In genomic region chr16:51896013-51896412, GRCh38 we compare ENCODE assay signal across 2 cellular contexts.
TF ChIP-seq lines count a peak whose summit lies in the region.

No MANE protein-coding gene starts in this region.

TF ChIP-seq in IMR-90, 13 proteins besides CTCF, POLR2A, EP300 and RAD21:
- no peak for TF ChIP-seq MAZ (IDR thresholded peaks at IDR 0.05; ENCODE audit: borderline replicate concordance, low read depth, low read length)
- TF ChIP-seq MAFK (IDR thresholded peaks at IDR 0.05; ENCODE audit: low read depth, low read length): no peak
- TF ChIP-seq USF2 (IDR thresholded peaks at IDR 0.05; ENCODE audit: low read depth, low read length): no peak
- no peak for TF ChIP-seq CHD1 (IDR thresholded peaks at IDR 0.05; ENCODE audit: low read depth, low read length)

TF ChIP-seq in H1, 55 proteins besides CTCF, POLR2A, EP300 and RAD21:
- TF ChIP-seq BRCA1 (IDR thresholded peaks at IDR 0.05; ENCODE audit: low read depth, low read length) (no peak), TEAD4 (IDR thresholded peaks at IDR 0.05; ENCODE audit: low read depth, low read length) (peak; percentile 61; the same call in 1 of the 2 replicates)
